8 cellular contexts compared by ENCODE assay signal in the genomic region with DNA sequence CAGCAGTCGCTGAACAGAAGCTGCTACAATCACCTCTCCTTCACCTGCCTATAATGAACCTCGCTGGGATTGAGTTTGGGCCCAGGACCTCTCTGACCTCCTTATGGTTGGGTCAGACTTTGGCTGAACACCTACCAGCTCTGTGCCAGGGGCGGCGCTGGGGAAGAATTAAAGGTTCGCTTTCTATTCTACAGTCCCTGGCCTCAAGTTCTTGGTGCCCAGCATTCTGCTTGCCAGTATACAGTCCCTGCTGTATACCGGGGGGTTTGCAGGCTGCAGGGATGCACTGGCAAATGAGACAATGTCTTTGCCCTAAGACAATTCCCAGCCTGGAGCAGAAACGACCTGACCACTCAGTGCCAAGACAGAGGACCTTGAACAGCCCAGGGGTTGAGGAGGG. TPM values are rescaled to one million over a fixed set of nuclear protein-coding genes. Genes with fewer than 3 reads are reported as not detected.
DNase-seq lines count a peak whose midpoint lies in the region; ATAC-seq and TF ChIP-seq lines count a peak whose summit lies in the region.

No MANE protein-coding gene starts in this region.

- H4K20me1 ChIP-seq in BLaER1 (peaks cover 32% of the 10 kb centered on the region), IMR-90 (ENCODE audit: insufficient read depth, low read length) (no peaks in the 10 kb centered on the region)

- H3K36me3 ChIP-seq in BLaER1 (no peaks in the 10 kb centered on the region), IMR-90 (ENCODE audit: control insufficient read depth, insufficient read depth, low read length) (no peaks in the 10 kb centered on the region), breast epithelium (no peaks in the 10 kb centered on the region), mesenchymal stem cell (ENCODE audit: control insufficient read depth in 1 of 2, insufficient read depth in 2 of 2, low read depth in 1 of 2, low read length in 2 of 2) (no peaks in the 10 kb centered on the region)

- H2AK9ac ChIP-seq in IMR-90 (replicated peaks; ENCODE audit: low read depth, low read length, poor library complexity) = peak overlapping the region; percentile 72

- H3K4me1 ChIP-seq in BLaER1 = peaks cover 48% of the 10 kb centered on the region
- H3K4me1 ChIP-seq in IMR-90 (ENCODE audit: control insufficient read depth, insufficient read depth, low read length) = peaks cover 4% of the 10 kb centered on the region; the same call in 1 of the 2 replicates
- no peaks in the 10 kb centered on the region for H3K4me1 ChIP-seq in breast epithelium
- H3K4me1 ChIP-seq in mesenchymal stem cell (ENCODE audit: control insufficient read depth, insufficient read depth, low read depth, low read length) = peaks cover 16% of the 10 kb centered on the region

- TF ChIP-seq RAD21 in IMR-90 (IDR thresholded peaks at IDR 0.05; ENCODE audit: low read length) = no peak

- H3K9ac ChIP-seq in BLaER1 (peak overlapping the region; percentile 97; the same call in 1 of the 2 replicates), IMR-90 (ENCODE audit: low read depth, low read length) (no peak overlapping the region), mesenchymal stem cell (ENCODE audit: low read length) (no peak overlapping the region)

- H2BK12ac ChIP-seq in mesenchymal stem cell (ENCODE audit: low read length in 2 of 2) = no peak overlapping the region

- H2BK120ac ChIP-seq in IMR-90 (ENCODE audit: low read depth, low read length) = no peak overlapping the region
- no peak overlapping the region for H2BK120ac ChIP-seq in mesenchymal stem cell (ENCODE audit: low read depth, low read length)

- no peak overlapping the region for H3K14ac ChIP-seq in IMR-90 (replicated peaks; ENCODE audit: low read depth, low read length)
- no peak overlapping the region for H3K14ac ChIP-seq in mesenchymal stem cell (ENCODE audit: low read length in 2 of 2)

- TF ChIP-seq POLR2A in IMR-90 (IDR thresholded peaks at IDR 0.05; ENCODE audit: low read depth, low read length) = no peak
- TF ChIP-seq POLR2A in breast epithelium (IDR thresholded peaks at IDR 0.05) = no peak

- H3K23ac ChIP-seq in IMR-90 (ENCODE audit: low read depth, low read length) (peak overlapping the region; percentile 27; the same call in 1 of the 2 replicates), mesenchymal stem cell (ENCODE audit: low read length in 2 of 2) (no peak overlapping the region)

- H3K18ac ChIP-seq in IMR-90 (ENCODE audit: low read depth, low read length) (no peak overlapping the region), mesenchymal stem cell (ENCODE audit: low read depth in 1 of 2, low read length in 2 of 2) (no peak overlapping the region)

- peaks cover 6 to 19% of the 10 kb centered on the region in 2 donors for H3K4me1 Mint-ChIP-seq in natural killer cell

- peak overlapping the region in 1 of 2 donors; percentile 63 for H3K27ac Mint-ChIP-seq in natural killer cell

- H3K27me3 ChIP-seq in BLaER1 (no peaks in the 10 kb centered on the region), IMR-90 (ENCODE audit: control insufficient read depth, insufficient read depth, low read length) (peaks cover 41% of the 10 kb centered on the region), breast epithelium (no peaks in the 10 kb centered on the region), mesenchymal stem cell (ENCODE audit: control insufficient read depth in 1 of 2, insufficient read depth in 1 of 2, low read length in 2 of 2) (peaks cover 12 to 29% of the 10 kb centered on the region in 2 experiments)

- POLR2A ChIA-PET in IMR-90 (lab: Charles Lee; ENCODE audit: unreplicated experiment) = no interaction called here

- H3K79me1 ChIP-seq in IMR-90 (ENCODE audit: low read depth in 1 of 2, low read length in 2 of 2) (no peaks in the 10 kb centered on the region), mesenchymal stem cell (replicated peaks; ENCODE audit: low read length, poor library complexity, severe bottlenecking) (peaks cover 9% of the 10 kb centered on the region)

- BruUV-seq in IMR-90 (replicated peaks; lab: Mats Ljungman, UMichigan) = no TSS peak

- H3K27me3 Mint-ChIP-seq in natural killer cell (ENCODE audit: low read depth in 2 of 2) = peaks cover 3 to 7% of the 10 kb centered on the region in 2 donors

- no peaks in the 10 kb centered on the region for H3K9me3 Mint-ChIP-seq in natural killer cell

- no peak overlapping the region for H3K56ac ChIP-seq in IMR-90 (ENCODE audit: extremely low read depth, insufficient read depth, low read length)

- no peak overlapping the region for H2AK5ac ChIP-seq in IMR-90 (ENCODE audit: low read depth, low read length)
- H2AK5ac ChIP-seq in mesenchymal stem cell (ENCODE audit: low read length, severe bottlenecking) = no peak overlapping the region

- no peak overlapping the region for H2BK20ac ChIP-seq in IMR-90 (ENCODE audit: low read depth, low read length)

- H4K91ac ChIP-seq in IMR-90 (ENCODE audit: insufficient read depth, low read depth, low read length) (no peak overlapping the region), mesenchymal stem cell (ENCODE audit: low read length) (no peak overlapping the region)

- H3K9me3 ChIP-seq in BLaER1 (no peaks in the 10 kb centered on the region), IMR-90 (ENCODE audit: control insufficient read depth, insufficient read depth, low read length) (no peaks in the 10 kb centered on the region), breast epithelium (no peaks in the 10 kb centered on the region), mesenchymal stem cell (ENCODE audit: control insufficient read depth, low read length) (no peaks in the 10 kb centered on the region)

- H4K5ac ChIP-seq in IMR-90 (ENCODE audit: low read depth, low read length) = no peak overlapping the region

- intact Hi-C loops in IMR-90 (cut with micrococcal nuclease) (loop anchor here (5.0 kb wide), 1 partner anchor 68 kb away; no protein-coding TSS in a partner anchor), breast epithelium (cut with DNase I; ENCODE audit: low total_unique reads) (no loop called here), natural killer cell (cut with micrococcal nuclease) (loop anchor here (2.0 to 5.0 kb wide), 2 partner anchors 35 to 68 kb away; no protein-coding TSS in a partner anchor)

- CTCF ChIA-PET in IMR-90 (lab: Yijun Ruan, JAX) = no interaction called here

- dilution Hi-C loops in IMR-90 (cut with HindIII; ENCODE audit: low sequenced_read_pairs, unreplicated experiment) = no loop called here

- peak overlapping the region; percentile 90 for H3K4me2 ChIP-seq in BLaER1
- H3K4me2 ChIP-seq in IMR-90 (ENCODE audit: low read depth, low read length) = no peak overlapping the region
- no peak overlapping the region for H3K4me2 ChIP-seq in mesenchymal stem cell (ENCODE audit: low read length, poor library complexity, severe bottlenecking)

- TF ChIP-seq CTCF in IMR-90 (conservative IDR thresholded peaks at IDR 0.05; ENCODE audit: low read depth, low read length) (no peak), breast epithelium (IDR thresholded peaks at IDR 0.05) (no peak), natural killer cell (IDR thresholded peaks at IDR 0.05) (no peak)

- no peaks in the 10 kb centered on the region; the same call in 1 of the 2 replicates for H3K9me1 ChIP-seq in IMR-90 (ENCODE audit: insufficient read depth, low read length)

- WGBS in IMR-90 (ENCODE audit: extremely low coverage in 2 of 2, insufficient read length in 1 of 2), 2 experiments = 100% methylated on average over 1 of the region's 7 CpGs; no CpG with 5 or more reads in 1 of the 2 experiments
- 74% methylated on average over 7 of the region's 7 CpGs for WGBS in mesenchymal stem cell

- peak overlapping the region; percentile 99 for H2AFZ ChIP-seq in IMR-90 (replicated peaks; ENCODE audit: low read length, poor library complexity)
- H2AFZ ChIP-seq in mesenchymal stem cell (ENCODE audit: low read depth, low read length) = no peak overlapping the region

- peak overlapping the region; percentile 72 for H3K4me3 Mint-ChIP-seq in natural killer cell

- H3K4ac ChIP-seq in IMR-90 (ENCODE audit: low read depth, low read length) (no peak overlapping the region), mesenchymal stem cell (ENCODE audit: low read depth in 1 of 2, low read length in 2 of 2) (no peak overlapping the region)

- H4K8ac ChIP-seq in IMR-90 (ENCODE audit: low read depth in 2 of 2, low read length in 2 of 2) (no peak overlapping the region), mesenchymal stem cell (ENCODE audit: low read length) (no peak overlapping the region)

- in situ Hi-C loops in IMR-90 (cut with MboI; ENCODE audit: low sequenced_read_pairs) = no loop called here

- no peak for ATAC-seq in IMR-90 (ENCODE audit: low read depth)
- no peak for ATAC-seq in natural killer cell
- ATAC-seq in GM21367 (IDR thresholded peaks at IDR 0.05; ENCODE audit: unreplicated experiment) = no peak

- 0 out of 2 replicates have a peak overlapping the region, but pooled peaks have one; percentile 98 for H3K27ac ChIP-seq in BLaER1
- H3K27ac ChIP-seq in IMR-90 (ENCODE audit: insufficient read depth, low read length) = no peak overlapping the region
- H3K27ac ChIP-seq in breast epithelium = peak overlapping the region; percentile 83 to 86
- no peak overlapping the region for H3K27ac ChIP-seq in mesenchymal stem cell (ENCODE audit: low read length, poor library complexity, severe bottlenecking)

- H3K4me3 ChIP-seq in BLaER1 = peak overlapping the region; percentile 98
- no peak overlapping the region for H3K4me3 ChIP-seq in IMR-90 (ENCODE audit: insufficient read depth, low read depth, low read length)
- H3K4me3 ChIP-seq in breast epithelium = peak overlapping the region; percentile 76 to 78 (median 78)
- H3K4me3 ChIP-seq in mesenchymal stem cell (ENCODE audit: insufficient read depth in 1 of 2, low read depth in 1 of 2, low read length in 2 of 2) = peak overlapping the region in 1 of 2 experiments; percentile 81

- no peak overlapping the region for H2BK15ac ChIP-seq in IMR-90 (ENCODE audit: low read depth, low read length)
- no peak overlapping the region for H2BK15ac ChIP-seq in mesenchymal stem cell (ENCODE audit: low read depth, poor library complexity, severe bottlenecking)

- DNase-seq in IMR-90 (no peak), breast epithelium (ENCODE audit: low spot score in 2 of 2) (no peak), natural killer cell (no peak), mesenchymal stem cell (no peak), NOMO-1 treated with dmso at 0.1 percent for 144 hours (lab: John Stamatoyannopoulos, UW; ENCODE audit: unreplicated experiment) (no peak), NCI-H526 (lab: John Stamatoyannopoulos, UW) (no peak)

- no peak overlapping the region for H2BK5ac ChIP-seq in IMR-90 (ENCODE audit: low read depth, low read length, poor library complexity, severe bottlenecking)
- H2BK5ac ChIP-seq in mesenchymal stem cell (ENCODE audit: low read depth, low read length, poor library complexity, severe bottlenecking) = no peak overlapping the region

- H3K36me3 Mint-ChIP-seq in natural killer cell = no peaks in the 10 kb centered on the region

TF ChIP-seq in IMR-90, 13 proteins besides CTCF, POLR2A, EP300 and RAD21 (continues in another document):
- TF ChIP-seq SMC3 (IDR thresholded peaks at IDR 0.05; ENCODE audit: low read depth, low read length) = no peak

RNA-seq across cellular contexts. Expression of a gene that starts 0.9 kb away (rescaled TPM):
- total RNA-seq in IMR-90 (2012; rRNA removed) (2.5 and 3.9 TPM in 2 replicates), breast epithelium (10 to 100 TPM in 2 of 3 donors, 1 to 10 TPM in 1; 8.0 to 37.0 (median 22.6) TPM), natural killer cell (1 to 10 TPM; 6.0 to 8.3 (median 7.9) TPM)
- polyA plus RNA-seq in IMR-90 (2012; rRNA removed) = 1.6 and 2.1 TPM in 2 replicates
- 0.33 and 0.57 TPM in 2 replicates for polyA plus RNA-seq in IMR-90 (2012; cell fraction: cytosol; rRNA removed)
- 0.13 and 1.5 TPM in 2 replicates for polyA plus RNA-seq in IMR-90 (2012; cell fraction: nucleus; rRNA removed; ENCODE audit: low replicate concordance)
- 4.3 TPM for polyA plus RNA-seq in mesenchymal stem cell (2013, experiment 1 of 2)
- polyA plus RNA-seq in mesenchymal stem cell (2013, experiment 2 of 2) = 3.1 TPM

Comparison
In these comparisons a context has a peak if more than half of its experiments do, and no peak if none do; other contexts are left out.
1. H3K27ac ChIP-seq: peak in BLaER1 (single experiment) and breast epithelium (2 of 2); none in IMR-90 (single experiment) and mesenchymal stem cell (single experiment).